In genomic region chr11:119506436-119506835, GRCh38 we compare ENCODE assay signal across 25 cellular contexts.
"Had no signal": no experiment of that assay in that cellular context is flagged by ENCODE, and none has a peak within 500 bp of the region (broad histone marks: within the 10 kb centered on the region; RNA-seq: fewer than 3 reads in every experiment).

No MANE protein-coding gene starts in this region.

- H3K27ac Mint-ChIP-seq: activated CD4-positive, alpha-beta T cell treated with anti-CD3 and anti-CD28 coated beads, Interleukin-2, amount 10 ng/mL, durations not matched to agents 24 days and 14 days; activated CD8-positive, alpha-beta T cell treated with anti-CD3 and anti-CD28 coated beads for 36 hours; activated naive CD8-positive, alpha-beta T cell treated with anti-CD3 and anti-CD28 coated beads, Interleukin-2, amount 10 ng/mL, durations not matched to agents 7 days and 5 days; activated T-helper 17 cell treated with anti-CD3 and anti-CD28 coated beads, Interleukin-2, amount 50 U/mL, for 72 hours; nephron progenitor cell; WTC11 had no signal

- H3K9me3 Mint-ChIP-seq: activated CD4-positive, alpha-beta T cell treated with anti-CD3 and anti-CD28 coated beads, Interleukin-2, amount 10 ng/mL, durations not matched to agents 24 days and 14 days; activated CD8-positive, alpha-beta T cell treated with anti-CD3 and anti-CD28 coated beads for 36 hours; activated naive CD8-positive, alpha-beta T cell treated with anti-CD3 and anti-CD28 coated beads, Interleukin-2, amount 10 ng/mL, durations not matched to agents 7 days and 5 days; activated T-helper 17 cell treated with anti-CD3 and anti-CD28 coated beads, Interleukin-2, amount 50 U/mL, for 72 hours had no signal

- H3K36me3 ChIP-seq: breast epithelium, tibial nerve, uterus had no signal

- H3K4me1 ChIP-seq: breast epithelium, foreskin keratinocyte, tibial nerve, uterus had no signal

- H3K27ac ChIP-seq: breast epithelium, foreskin keratinocyte, tibial nerve, uterus had no signal

- H3K4me1 Mint-ChIP-seq: activated naive CD8-positive, alpha-beta T cell treated with anti-CD3 and anti-CD28 coated beads, Interleukin-2, amount 10 ng/mL, durations not matched to agents 7 days and 5 days had no signal

- H3K9me3 ChIP-seq: breast epithelium, tibial nerve, uterus had no signal

- DNase-seq: activated CD4-positive, alpha-beta T cell treated with anti-CD3 and anti-CD28 coated beads, Interleukin-2, amount 10 ng/mL, durations not matched to agents 24 days and 14 days; activated CD8-positive, alpha-beta T cell treated with anti-CD3 and anti-CD28 coated beads for 36 hours; activated naive CD4-positive, alpha-beta T cell; activated naive CD8-positive, alpha-beta T cell treated with anti-CD3 and anti-CD28 coated beads, Interleukin-2, amount 10 ng/mL, durations not matched to agents 7 days and 5 days; activated T-cell treated with anti-CD3 and anti-CD28 coated beads, Interleukin-2, amount 50 U/mL, for 1 hour; aorta; cerebellar nuclear complex; effector CD8-positive, alpha-beta T cell; foreskin keratinocyte; head of caudate nucleus; kidney; mammary epithelial cell; midbrain; nephron progenitor cell; occipital lobe; stimulated activated CD4-positive, alpha-beta T cell treated with anti-CD3 and anti-CD28 coated beads, Interleukin-2, amount 100 ng/mL, for 24 hours; stimulated activated naive CD8-positive, alpha-beta T cell treated with anti-CD3 and anti-CD28 coated beads, Interleukin-15, Interleukin-2, amounts not matched to agents 100 U/mL and 50 U/mL, for 24 hours; substantia nigra; uterus had no signal

- ATAC-seq: activated CD8-positive, alpha-beta T cell treated with anti-CD3 and anti-CD28 coated beads for 36 hours; activated T-helper 17 cell treated with anti-CD3 and anti-CD28 coated beads, Interleukin-2, amount 50 U/mL, for 72 hours; esophagus mucosa; foreskin keratinocyte; left lobe of liver; stimulated activated naive CD8-positive, alpha-beta T cell treated with anti-CD3 and anti-CD28 coated beads, Interleukin-15, Interleukin-2, amounts not matched to agents 100 U/mL and 50 U/mL, for 24 hours; WTC11 had no signal

- H3K4me3 ChIP-seq: breast epithelium, tibial nerve, uterus had no signal

- H3K36me3 Mint-ChIP-seq: activated naive CD8-positive, alpha-beta T cell treated with anti-CD3 and anti-CD28 coated beads, Interleukin-2, amount 10 ng/mL, durations not matched to agents 7 days and 5 days had no signal

- H3K27me3 Mint-ChIP-seq: activated CD4-positive, alpha-beta T cell treated with anti-CD3 and anti-CD28 coated beads, Interleukin-2, amount 10 ng/mL, durations not matched to agents 24 days and 14 days; activated naive CD8-positive, alpha-beta T cell treated with anti-CD3 and anti-CD28 coated beads, Interleukin-2, amount 10 ng/mL, durations not matched to agents 7 days and 5 days had no signal

- H3K27me3 ChIP-seq: uterus had no signal

- H3K4me3 Mint-ChIP-seq: activated CD4-positive, alpha-beta T cell treated with anti-CD3 and anti-CD28 coated beads, Interleukin-2, amount 10 ng/mL, durations not matched to agents 24 days and 14 days; activated CD8-positive, alpha-beta T cell treated with anti-CD3 and anti-CD28 coated beads for 36 hours; activated naive CD8-positive, alpha-beta T cell treated with anti-CD3 and anti-CD28 coated beads, Interleukin-2, amount 10 ng/mL, durations not matched to agents 7 days and 5 days; activated T-helper 17 cell treated with anti-CD3 and anti-CD28 coated beads, Interleukin-2, amount 50 U/mL, for 72 hours; nephron progenitor cell; WTC11 had no signal
